ENCODE assay signal across 14 cellular contexts in genomic region chr4:28357985-28358384, GRCh38.
DNase-seq lines count a peak whose midpoint lies in the region; ATAC-seq and TF ChIP-seq lines count a peak whose summit lies in the region.
"Had no signal": no experiment of that assay in that cellular context is flagged by ENCODE, and none has a peak within 500 bp of the region (broad histone marks: within the 10 kb centered on the region; RNA-seq: fewer than 3 reads in every experiment).

No MANE protein-coding gene starts in this region.

- BruUV-seq in A673 (replicated peaks; lab: Mats Ljungman, UMichigan) = no TSS peak

- peaks cover 29% of the 10 kb centered on the region for H3K4me1 ChIP-seq in A673 (ENCODE audit: insufficient read depth, low read length, poor library complexity, severe bottlenecking)
- no peaks in the 10 kb centered on the region for H3K4me1 ChIP-seq in Karpas-422 (ENCODE audit: low read length)
- H3K4me1 ChIP-seq: esophagus muscularis mucosa, SJSA1, stomach had no signal

- H3K9me3 ChIP-seq in A673 (ENCODE audit: low read depth, low read length, poor library complexity, severe bottlenecking) (no peaks in the 10 kb centered on the region), Karpas-422 (ENCODE audit: low read length) (peaks cover 22% of the 10 kb centered on the region; the same call in 1 of the 2 replicates)
- H3K9me3 ChIP-seq: esophagus muscularis mucosa, SJSA1, stomach had no signal

- ATAC-seq in GM19035 (IDR thresholded peaks at IDR 0.05; ENCODE audit: unreplicated experiment) = no peak
- ATAC-seq in left ventricle myocardium superior = no peak

- no peaks in the 10 kb centered on the region for H4K20me1 ChIP-seq in Karpas-422 (ENCODE audit: insufficient read depth, low read depth, low read length)

- no peak overlapping the region for H3K4me3 ChIP-seq in A673 (ENCODE audit: low read depth, low read length, poor library complexity, severe bottlenecking)
- H3K4me3 ChIP-seq in H7 (ENCODE audit: insufficient read depth, low read depth, low read length) = no peak overlapping the region
- H3K4me3 ChIP-seq in Karpas-422 (ENCODE audit: low read length) = no peak overlapping the region
- H3K4me3 ChIP-seq: esophagus muscularis mucosa, SJSA1, stomach had no signal

- no peak overlapping the region for H3K9ac ChIP-seq in Karpas-422 (ENCODE audit: low read length)

- POLR2A ChIA-PET in A673 (lab: Charles Lee; ENCODE audit: low non-redundant PET) = no interaction called here

- H3K27me3 ChIP-seq in A673 (replicated peaks; ENCODE audit: insufficient read depth, low read depth, low read length, poor library complexity) (no peaks in the 10 kb centered on the region), H7 (ENCODE audit: control insufficient read depth, insufficient read depth, low read length) (no peaks in the 10 kb centered on the region), Karpas-422 (ENCODE audit: low read length) (no peaks in the 10 kb centered on the region)
- H3K27me3 ChIP-seq: esophagus muscularis mucosa, SJSA1, stomach had no signal

- CTCF ChIA-PET in A673 (lab: Charles Lee) = no interaction called here

- H2AFZ ChIP-seq in Karpas-422 (ENCODE audit: low read length) = no peak overlapping the region

- H3K27ac ChIP-seq in A673 (ENCODE audit: low read depth, low read length, poor library complexity, severe bottlenecking) = no peak overlapping the region
- no peak overlapping the region for H3K27ac ChIP-seq in Karpas-422 (ENCODE audit: low read length)
- H3K27ac ChIP-seq: esophagus muscularis mucosa, SJSA1, stomach had no signal

- intact Hi-C loops in A673 (cut with micrococcal nuclease; ENCODE audit: unreplicated experiment) = loop anchor here (2.0 kb wide), 1 partner anchor 163 kb away; no protein-coding TSS in a partner anchor
- intact Hi-C loops in left ventricle myocardium superior (cut with micrococcal nuclease) = no loop called here

- DNase-seq in A673 (ENCODE audit: low spot score) = peak; percentile 77
- DNase-seq in H7 = peak; percentile 1
- DNase-seq in amniotic epithelial cell (ENCODE audit: low read depth) = peak; percentile 51
- peak; percentile 11 for DNase-seq in iPS DF 4.7 (ENCODE audit: extremely low read depth, low spot score)
- no peak for DNase-seq in left ventricle myocardium superior
- DNase-seq in dedifferentiated amniotic fluid mesenchymal stem cell (ENCODE audit: extremely low spot score) = no peak
- DNase-seq in Karpas-422 = no peak
- DNase-seq: activated CD4-positive, alpha-beta T cell treated with anti-CD3 and anti-CD28 coated beads, Interleukin-2, amount 50 U/mL, for 4 hours; CD8-positive, alpha-beta memory T cell; NCI-H146; stomach had no signal

- H3K79me2 ChIP-seq in Karpas-422 (ENCODE audit: low read length) = no peaks in the 10 kb centered on the region

- no peaks in the 10 kb centered on the region; the same call in 1 of the 2 replicates for H3K9me2 ChIP-seq in Karpas-422 (replicated peaks; ENCODE audit: insufficient read depth, low read length)

- peak; percentile 68 for TF ChIP-seq CTCF in A673 (conservative IDR thresholded peaks at IDR 0.05; ENCODE audit: low read depth, low read length)

- H3K36me3 ChIP-seq in A673 (ENCODE audit: insufficient read depth, low read length, poor library complexity, severe bottlenecking) = no peaks in the 10 kb centered on the region
- H3K36me3 ChIP-seq in H7 (replicated peaks; ENCODE audit: control insufficient read depth, insufficient read depth, low read length) = no peaks in the 10 kb centered on the region
- no peaks in the 10 kb centered on the region for H3K36me3 ChIP-seq in Karpas-422 (ENCODE audit: insufficient read depth, low read length)
- H3K36me3 ChIP-seq: esophagus muscularis mucosa, SJSA1, stomach had no signal

- no peak overlapping the region for H3K4me2 ChIP-seq in Karpas-422 (ENCODE audit: low read depth, low read length, poor library complexity, severe bottlenecking)

Comparison
In these comparisons a context has a peak if more than half of its experiments do, and no peak if none do; other contexts are left out.
1. DNase-seq: peak in A673 (single experiment), H7 (single experiment), amniotic epithelial cell (single experiment) and iPS DF 4.7 (single experiment); none in left ventricle myocardium superior (single experiment), dedifferentiated amniotic fluid mesenchymal stem cell (single experiment) and Karpas-422 (single experiment).